In genomic region chr19:16325161-16325527, GRCh38 we compare ENCODE assay signal across 8 cellular contexts. TPM values are rescaled to one million over a fixed set of nuclear protein-coding genes. Genes with fewer than 3 reads are reported as not detected.
A peak's percentile ranks its signal among the peaks of the same experiment; 100 is the strongest.
DNase-seq lines count a peak whose midpoint lies in the region; ATAC-seq and TF ChIP-seq lines count a peak whose summit lies in the region.

No MANE protein-coding gene starts in this region.

- peaks cover 26% of the 10 kb centered on the region for H3K27me3 Mint-ChIP-seq in activated CD4-positive, alpha-beta T cell treated with anti-CD3 and anti-CD28 coated beads, Interleukin-2, amount 10 ng/mL, durations not matched to agents 7 days and 5 days
- H3K27me3 Mint-ChIP-seq in nephron progenitor cell (ENCODE audit: low read depth, poor library complexity) = peaks cover 88% of the 10 kb centered on the region

- peaks cover 46% of the 10 kb centered on the region for H3K4me1 Mint-ChIP-seq in activated CD4-positive, alpha-beta T cell treated with anti-CD3 and anti-CD28 coated beads, Interleukin-2, amount 10 ng/mL, durations not matched to agents 7 days and 5 days
- peaks cover 8% of the 10 kb centered on the region for H3K4me1 Mint-ChIP-seq in nephron progenitor cell

- DNase-seq in activated CD4-positive, alpha-beta T cell treated with anti-CD3 and anti-CD28 coated beads, Interleukin-2, amount 10 ng/mL, durations not matched to agents 7 days and 5 days = peak; percentile 65
- DNase-seq in epithelial cell of proximal tubule (ENCODE audit: low read depth) (no peak), nephron progenitor cell (peak; percentile 60), NCI-H524 (lab: John Stamatoyannopoulos, UW) (no peak), NCI-H187 (lab: John Stamatoyannopoulos, UW) (no peak), amniotic stem cell (lab: John Stamatoyannopoulos, UW) (no peak)

- H3K36me3 Mint-ChIP-seq in activated CD4-positive, alpha-beta T cell treated with anti-CD3 and anti-CD28 coated beads, Interleukin-2, amount 10 ng/mL, durations not matched to agents 7 days and 5 days (ENCODE audit: low read depth) = peaks cover 50% of the 10 kb centered on the region
- H3K36me3 Mint-ChIP-seq in nephron progenitor cell (ENCODE audit: low read depth) = no peaks in the 10 kb centered on the region

- H3K4me3 Mint-ChIP-seq in activated CD4-positive, alpha-beta T cell treated with anti-CD3 and anti-CD28 coated beads, Interleukin-2, amount 10 ng/mL, durations not matched to agents 7 days and 5 days = peak overlapping the region; percentile 71
- no peak overlapping the region for H3K4me3 Mint-ChIP-seq in nephron progenitor cell

- POLR2A ChIA-PET in activated CD4-positive, alpha-beta T cell treated with anti-CD3 and anti-CD28 coated beads, Interleukin-2, amount 10 ng/mL, durations not matched to agents 7 days and 5 days (lab: Charles Lee) = interaction anchor here (0.6 to 1.3 kb wide), 7 partner anchors 10 to 69 kb away, joined by 3 to 6 read pairs (median 3); no protein-coding TSS in a partner anchor

- CTCF ChIA-PET in activated CD4-positive, alpha-beta T cell treated with anti-CD3 and anti-CD28 coated beads, Interleukin-2, amount 10 ng/mL, durations not matched to agents 7 days and 5 days (lab: Charles Lee) = interaction anchor here (1.0 to 1.6 kb wide), 3 partner anchors 9 to 57 kb away, joined by 4 to 7 read pairs (median 6); no protein-coding TSS in a partner anchor

- ATAC-seq in HG02885 (IDR thresholded peaks at IDR 0.05; ENCODE audit: poor library complexity, unreplicated experiment) = peak; percentile 19

- H3K4me3 ChIP-seq in GM08714 (ENCODE audit: low read length) (peak overlapping the region; percentile 56; the same call in 1 of the 2 replicates), epithelial cell of proximal tubule (ENCODE audit: low read depth, low read length) (peak overlapping the region; percentile 53)

- H3K9me3 Mint-ChIP-seq in activated CD4-positive, alpha-beta T cell treated with anti-CD3 and anti-CD28 coated beads, Interleukin-2, amount 10 ng/mL, durations not matched to agents 7 days and 5 days = no peaks in the 10 kb centered on the region
- no peaks in the 10 kb centered on the region for H3K9me3 Mint-ChIP-seq in nephron progenitor cell

- TF ChIP-seq CTCF in epithelial cell of proximal tubule (conservative IDR thresholded peaks at IDR 0.05; ENCODE audit: low read depth, low read length) (no peak), nephron progenitor cell (IDR thresholded peaks at IDR 0.05) (no peak)

- H3K27ac Mint-ChIP-seq in activated CD4-positive, alpha-beta T cell treated with anti-CD3 and anti-CD28 coated beads, Interleukin-2, amount 10 ng/mL, durations not matched to agents 7 days and 5 days = peak overlapping the region; percentile 77
- H3K27ac Mint-ChIP-seq in nephron progenitor cell = no peak overlapping the region

RNA-seq across cellular contexts. Expression of gene KLF2, which starts 0.5 kb away (rescaled TPM):
- total RNA-seq in activated CD4-positive, alpha-beta T cell treated with anti-CD3 and anti-CD28 coated beads, Interleukin-2, amount 10 ng/mL, durations not matched to agents 7 days and 5 days = 100 to 1,000 TPM; 253 to 255 TPM
- total RNA-seq in epithelial cell of proximal tubule = 1.3 and 1.9 TPM in 2 replicates

Comparison
In these comparisons a context has a peak if more than half of its experiments do, and no peak if none do; other contexts are left out.
1. DNase-seq: peak in activated CD4-positive, alpha-beta T cell treated with anti-CD3 and anti-CD28 coated beads, Interleukin-2, amount 10 ng/mL, durations not matched to agents 7 days and 5 days (single experiment) and nephron progenitor cell (single experiment); none in epithelial cell of proximal tubule (single experiment), NCI-H524 (0 of 2), NCI-H187 (0 of 2) and amniotic stem cell (single experiment).
2. RNA of gene KLF2, which starts 0.5 kb away (total RNA-seq): 253 to 255 TPM in activated CD4-positive, alpha-beta T cell treated with anti-CD3 and anti-CD28 coated beads, Interleukin-2, amount 10 ng/mL, durations not matched to agents 7 days and 5 days; 1.3 to 1.9 TPM in epithelial cell of proximal tubule; every median in the first group is over 10 times any median in the second.